9 cellular contexts compared by ENCODE assay signal in genomic region chr2:241443486-241444223, GRCh38.
DNase-seq lines count a peak whose midpoint lies in the region; ATAC-seq, FAIRE-seq and TF ChIP-seq lines count a peak whose summit lies in the region.
"Had no signal": no experiment of that assay in that cellular context is flagged by ENCODE, and none has a peak within 500 bp of the region (broad histone marks: within the 10 kb centered on the region; RNA-seq: fewer than 3 reads in every experiment).

No MANE protein-coding gene starts in this region.

- peaks cover 15 to 34% (median 22%) of the 10 kb centered on the region in 3 donors for H3K27me3 Mint-ChIP-seq in immature natural killer cell (ENCODE audit: low read depth in 3 of 3)
- H3K27me3 Mint-ChIP-seq in stimulated activated naive B cell treated with anti-CD40 and anti-IgM and Interleukin-4, amounts not matched to agents 10 μg/mL and 1 μg/mL and 100 μg/mL, for 72 hours = peaks cover 4 to 6% of the 10 kb centered on the region in 2 donors

- H3K27me3 ChIP-seq in right atrium auricular region = no peaks in the 10 kb centered on the region

- DNase-seq in left cardiac atrium = peak; percentile 48
- DNase-seq in right atrium auricular region (ENCODE audit: low spot score) = no peak
- peak; percentile 73 to 82 for DNase-seq in NOMO-1 (lab: John Stamatoyannopoulos, UW; ENCODE audit: unreplicated experiment in 2 of 2)
- DNase-seq in activated CD8-positive, alpha-beta memory T cell treated with anti-CD3 and anti-CD28 coated beads, Interleukin-2, amount 50 U/mL, for 24 hours (ENCODE audit: extremely low read depth) = peak; percentile 88
- DNase-seq in immature natural killer cell = peak; percentile 93 to 96 (median 95)
- peak; percentile 85 for DNase-seq in stimulated activated naive B cell treated with anti-CD40 and anti-IgM and Interleukin-4, amounts not matched to agents 10 μg/mL and 1 μg/mL and 100 μg/mL, for 72 hours
- no peak for DNase-seq in frontal cortex (ENCODE audit: low spot score in 2 of 2)

- no peak for FAIRE-seq in frontal cortex (lab: Jason Lieb, UNC)

- intact Hi-C loops in left cardiac atrium (cut with DNase I) = no loop called here

- no peak overlapping the region for H3K4me3 ChIP-seq in right atrium auricular region

- peaks cover 0 to 2% (median 0%) of the 10 kb centered on the region in 6 donors for H3K9me3 Mint-ChIP-seq in immature natural killer cell
- H3K9me3 Mint-ChIP-seq in stimulated activated naive B cell treated with anti-CD40 and anti-IgM and Interleukin-4, amounts not matched to agents 10 μg/mL and 1 μg/mL and 100 μg/mL, for 72 hours = no peaks in the 10 kb centered on the region
- H3K9me3 Mint-ChIP-seq: dendritic cell treated with granulocyte-macrophage colony-stimulating factor and Interleukin-4, amounts not matched to agents 40 ng/mL and 50 ng/mL, for 4 days had no signal

- H3K9me3 ChIP-seq in right atrium auricular region = no peaks in the 10 kb centered on the region

- peak overlapping the region; percentile 58 to 97 (median 88) for H3K27ac Mint-ChIP-seq in immature natural killer cell
- H3K27ac Mint-ChIP-seq in stimulated activated naive B cell treated with anti-CD40 and anti-IgM and Interleukin-4, amounts not matched to agents 10 μg/mL and 1 μg/mL and 100 μg/mL, for 72 hours = peak overlapping the region; percentile 94
- H3K27ac Mint-ChIP-seq: dendritic cell treated with granulocyte-macrophage colony-stimulating factor and Interleukin-4, amounts not matched to agents 40 ng/mL and 50 ng/mL, for 4 days had no signal

- H3K4me3 Mint-ChIP-seq in immature natural killer cell = peak overlapping the region; percentile 46 to 76 (median 57)
- H3K4me3 Mint-ChIP-seq in stimulated activated naive B cell treated with anti-CD40 and anti-IgM and Interleukin-4, amounts not matched to agents 10 μg/mL and 1 μg/mL and 100 μg/mL, for 72 hours = peak overlapping the region in 1 of 2 donors; percentile 55
- H3K4me3 Mint-ChIP-seq: dendritic cell treated with granulocyte-macrophage colony-stimulating factor and Interleukin-4, amounts not matched to agents 40 ng/mL and 50 ng/mL, for 4 days had no signal

- peaks cover 33% of the 10 kb centered on the region for H3K36me3 ChIP-seq in right atrium auricular region

- peaks cover 13 to 26% (median 14%) of the 10 kb centered on the region in 3 donors for H3K36me3 Mint-ChIP-seq in immature natural killer cell
- peaks cover 46 to 58% of the 10 kb centered on the region in 2 donors for H3K36me3 Mint-ChIP-seq in stimulated activated naive B cell treated with anti-CD40 and anti-IgM and Interleukin-4, amounts not matched to agents 10 μg/mL and 1 μg/mL and 100 μg/mL, for 72 hours

- H3K4me1 Mint-ChIP-seq in immature natural killer cell = peaks cover 27 to 28% of the 10 kb centered on the region in 2 donors
- peaks cover 20 to 21% of the 10 kb centered on the region in 2 donors for H3K4me1 Mint-ChIP-seq in stimulated activated naive B cell treated with anti-CD40 and anti-IgM and Interleukin-4, amounts not matched to agents 10 μg/mL and 1 μg/mL and 100 μg/mL, for 72 hours

- ATAC-seq in left cardiac atrium (no peak), HG03097 (IDR thresholded peaks at IDR 0.05; ENCODE audit: low FRiP score, unreplicated experiment) (no peak)
- peak; percentile 91 to 93 for ATAC-seq in stimulated activated naive B cell treated with anti-CD40 and anti-IgM and Interleukin-4, amounts not matched to agents 10 μg/mL and 1 μg/mL and 100 μg/mL, for 72 hours (replicated peaks)

- H3K4me1 ChIP-seq in right atrium auricular region = no peaks in the 10 kb centered on the region

- no peak overlapping the region for H3K27ac ChIP-seq in right atrium auricular region

- TF ChIP-seq CTCF in right atrium auricular region (IDR thresholded peaks at IDR 0.05) = no peak

Comparison
In these comparisons a context has a peak if more than half of its experiments do, and no peak if none do; other contexts are left out.
1. DNase-seq: peak in left cardiac atrium (single experiment), NOMO-1 (2 of 2), activated CD8-positive, alpha-beta memory T cell treated with anti-CD3 and anti-CD28 coated beads, Interleukin-2, amount 50 U/mL, for 24 hours (single experiment), immature natural killer cell (3 of 3) and stimulated activated naive B cell treated with anti-CD40 and anti-IgM and Interleukin-4, amounts not matched to agents 10 μg/mL and 1 μg/mL and 100 μg/mL, for 72 hours (single experiment); none in right atrium auricular region (single experiment) and frontal cortex (0 of 2).
2. ATAC-seq: peak in stimulated activated naive B cell treated with anti-CD40 and anti-IgM and Interleukin-4, amounts not matched to agents 10 μg/mL and 1 μg/mL and 100 μg/mL, for 72 hours (2 of 2); none in left cardiac atrium (0 of 2) and HG03097 (single experiment).